Comparison of ENCODE assay signal across 13 cellular contexts in genomic region chr6:2258112-2258511, GRCh38.
"Had no signal": no experiment of that assay in that cellular context is flagged by ENCODE, and none has a peak within 500 bp of the region (broad histone marks: within the 10 kb centered on the region; RNA-seq: fewer than 3 reads in every experiment).

No MANE protein-coding gene starts in this region.

- ATAC-seq: foreskin keratinocyte, left cardiac atrium, left ventricle myocardium superior, natural killer cell had no signal

- H3K4me1 ChIP-seq: foreskin keratinocyte, sigmoid colon, vagina had no signal

- H3K27ac ChIP-seq: foreskin keratinocyte, sigmoid colon, skin epidermis, vagina had no signal

- H3K4me3 ChIP-seq: sigmoid colon, skin epidermis, vagina had no signal

- H3K9me3 ChIP-seq: sigmoid colon, vagina had no signal

- H3K27me3 ChIP-seq: foreskin keratinocyte, sigmoid colon, vagina had no signal

- DNase-seq: dermis blood vessel endothelial cell; foreskin keratinocyte; kidney; left ventricle myocardium superior; mesendoderm; natural killer cell; posterior cingulate gyrus; sigmoid colon; stimulated activated CD4-positive, alpha-beta T cell treated with anti-CD3 and anti-CD28 coated beads, Interleukin-12 subunit alpha, Interleukin-12 subunit beta, amount 100 ng/mL, for 4 hours; stimulated activated naive CD4-positive, alpha-beta T cell had no signal
